In genomic region chr3:47512416-47513124, GRCh38 we compare ENCODE assay signal across 8 cellular contexts. TPM values are rescaled to one million over a fixed set of nuclear protein-coding genes. Genes with fewer than 3 reads are reported as not detected.
DNase-seq lines count a peak whose midpoint lies in the region; ATAC-seq and TF ChIP-seq lines count a peak whose summit lies in the region.

No MANE protein-coding gene starts in this region.

- peak overlapping the region; percentile 95 to 99 (median 96) for H3K4me3 Mint-ChIP-seq in naive thymus-derived CD8-positive, alpha-beta T cell

- H3K36me3 ChIP-seq in DOHH2 (ENCODE audit: control insufficient read depth, low read length) (peaks cover 48% of the 10 kb centered on the region), HUES64 (ENCODE audit: insufficient read depth, low read length) (peaks cover 35% of the 10 kb centered on the region), WERI-Rb-1 (peaks cover 32% of the 10 kb centered on the region), aorta (ENCODE audit: control insufficient read depth in 1 of 2, insufficient read depth in 2 of 2, low read length in 1 of 2) (peaks cover 0 to 2% of the 10 kb centered on the region in 2 donors)

- H3K4me2 ChIP-seq in DOHH2 (ENCODE audit: low read length), result peak overlapping the region; percentile 83

- peaks cover 48% of the 10 kb centered on the region for H3K79me2 ChIP-seq in DOHH2 (ENCODE audit: control insufficient read depth, low read length)

- peak overlapping the region; percentile 83 for H3K9ac ChIP-seq in HUES64 (ENCODE audit: low read depth, low read length)

- H3K27me3 ChIP-seq in DOHH2 (ENCODE audit: control insufficient read depth, low read length), result no peaks in the 10 kb centered on the region
- no peaks in the 10 kb centered on the region for H3K27me3 ChIP-seq in HUES64 (ENCODE audit: insufficient read depth, low read length)
- H3K27me3 ChIP-seq in WERI-Rb-1 (ENCODE audit: insufficient read depth, low read depth, severe bottlenecking), result no peaks in the 10 kb centered on the region
- H3K27me3 ChIP-seq in aorta (ENCODE audit: control insufficient read depth in 1 of 2, insufficient read depth in 2 of 2, low read length in 1 of 2), result no peaks in the 10 kb centered on the region

- H3K27ac Mint-ChIP-seq in naive thymus-derived CD8-positive, alpha-beta T cell, result peak overlapping the region; percentile 93 to 99 (median 98)

- H3K9me3 ChIP-seq in DOHH2 (ENCODE audit: control insufficient read depth, insufficient read depth, low read length) (no peaks in the 10 kb centered on the region), HUES64 (ENCODE audit: insufficient read depth, low read depth, low read length) (no peaks in the 10 kb centered on the region), WERI-Rb-1 (ENCODE audit: severe bottlenecking) (no peaks in the 10 kb centered on the region), aorta (ENCODE audit: control insufficient read depth, low read length) (no peaks in the 10 kb centered on the region)

- peaks cover 6 to 33% (median 22%) of the 10 kb centered on the region in 4 donors for H3K4me1 Mint-ChIP-seq in naive thymus-derived CD8-positive, alpha-beta T cell

- H4K20me1 ChIP-seq in DOHH2 (ENCODE audit: control insufficient read depth, insufficient read depth, low read depth, low read length), result no peaks in the 10 kb centered on the region

- WGBS in HUES64, result 18% methylated on average over 34 of the region's 36 CpGs
- 17 to 18% methylated on average over 36 of the region's 36 CpGs for WGBS in aorta, 2 donors

- TF ChIP-seq CTCF in DOHH2 (IDR thresholded peaks at IDR 0.05; ENCODE audit: low read depth, low read length, poor library complexity, severe bottlenecking) (no peak), WERI-Rb-1 (IDR thresholded peaks at IDR 0.05; ENCODE audit: low read depth, low read length) (no peak), epithelial cell of proximal tubule (conservative IDR thresholded peaks at IDR 0.05; ENCODE audit: low read depth, low read length) (no peak)

- H3K4me1 ChIP-seq in DOHH2 (ENCODE audit: control insufficient read depth, low read length) (peaks cover 14% of the 10 kb centered on the region), HUES64 (ENCODE audit: insufficient read depth, low read length) (no peaks in the 10 kb centered on the region), aorta (ENCODE audit: control insufficient read depth in 1 of 2, insufficient read depth in 2 of 2, low read length in 2 of 2) (no peaks in the 10 kb centered on the region)

- H3K9me3 Mint-ChIP-seq in naive thymus-derived CD8-positive, alpha-beta T cell, result no peaks in the 10 kb centered on the region

- DNase-seq in WERI-Rb-1 (no peak), epithelial cell of proximal tubule (ENCODE audit: low read depth) (no peak), aorta (peak; percentile 51 to 78), NCI-H128 (lab: John Stamatoyannopoulos, UW; ENCODE audit: unreplicated experiment) (no peak)
- DNase-seq in naive thymus-derived CD8-positive, alpha-beta T cell, result peak in 6 of 10 donors; percentile 5 to 69 (median 19)

- peaks cover 8% of the 10 kb centered on the region; the same call in 1 of the 2 replicates for H3F3A ChIP-seq in DOHH2 (ENCODE audit: control insufficient read depth, insufficient read depth)

- H3K9me2 ChIP-seq in DOHH2 (replicated peaks; ENCODE audit: control insufficient read depth, low read length), result no peaks in the 10 kb centered on the region

- H3K27ac ChIP-seq in DOHH2 (ENCODE audit: low read depth, low read length), result peak overlapping the region; percentile 87
- H3K27ac ChIP-seq in HUES64 (ENCODE audit: low read depth, low read length), result peak overlapping the region; percentile 96
- peak overlapping the region; percentile 98 for H3K27ac ChIP-seq in WERI-Rb-1
- H3K27ac ChIP-seq in aorta (ENCODE audit: low read depth in 1 of 2, low read length in 2 of 2), result no peak overlapping the region

- intact Hi-C loops in aorta (cut with DNase I), result no loop called here

- H3K36me3 Mint-ChIP-seq in naive thymus-derived CD8-positive, alpha-beta T cell, result peaks cover 0 to 28% (median 2%) of the 10 kb centered on the region in 3 donors

- ATAC-seq in naive thymus-derived CD8-positive, alpha-beta T cell, result peak; percentile 9 to 15
- ATAC-seq in aorta (ENCODE audit: low FRiP score) (peak; percentile 12), GM21825 (IDR thresholded peaks at IDR 0.05; ENCODE audit: unreplicated experiment) (no peak)

- POLR2A ChIA-PET in naive thymus-derived CD8-positive, alpha-beta T cell (lab: Charles Lee), result interaction anchor here (0.6 to 1.7 kb wide), 10 partner anchors 9 to 977 kb away, joined by 3 to 7 read pairs (median 3); partner anchors contain the start of gene SCAP

- H3K4me3 ChIP-seq in DOHH2 (ENCODE audit: low read length) (peak overlapping the region; percentile 91), HUES64 (ENCODE audit: low read length) (peak overlapping the region; percentile 75), WERI-Rb-1 (ENCODE audit: low read depth, low read length) (peak overlapping the region; percentile 86), epithelial cell of proximal tubule (ENCODE audit: low read depth, low read length) (peak overlapping the region; percentile 89), aorta (ENCODE audit: low read length in 2 of 2) (peak overlapping the region; percentile 47 to 83)

- no peaks in the 10 kb centered on the region for H3K27me3 Mint-ChIP-seq in naive thymus-derived CD8-positive, alpha-beta T cell

RNA-seq across cellular contexts. Expression of gene ELP6, which starts 0.9 kb away (rescaled TPM):
- 42.5 TPM for polyA plus RNA-seq in HUES64 (2013, experiment 1 of 2)
- polyA plus RNA-seq in HUES64 (2013, experiment 2 of 2), result 45.1 TPM
- total RNA-seq in epithelial cell of proximal tubule, result 37.1 and 49.3 TPM in 2 replicates
- 10 to 100 TPM; 30.1 to 39.5 TPM for total RNA-seq in naive thymus-derived CD8-positive, alpha-beta T cell
- 10 to 100 TPM; 29.9 to 41.9 (median 33.8) TPM for polyA plus RNA-seq in naive thymus-derived CD8-positive, alpha-beta T cell
- total RNA-seq in aorta, result 10 to 100 TPM; 19.7 to 21.9 TPM
- 10 to 100 TPM; 27.1 to 29.3 TPM for polyA plus RNA-seq in aorta

RNA-seq across cellular contexts. Expression of gene SCAP, which starts 36.8 kb away (rescaled TPM):
- 60.9 TPM for polyA plus RNA-seq in HUES64 (2013, experiment 1 of 2)
- polyA plus RNA-seq in HUES64 (2013, experiment 2 of 2), result 57.7 TPM
- total RNA-seq in epithelial cell of proximal tubule (52.8 and 61.7 TPM in 2 replicates), aorta (10 to 100 TPM; 57.4 to 66.1 TPM)
- total RNA-seq in naive thymus-derived CD8-positive, alpha-beta T cell, result 10 to 100 TPM; 94.8 to 95.9 TPM
- polyA plus RNA-seq in naive thymus-derived CD8-positive, alpha-beta T cell, result 10 to 100 TPM; 32.3 to 55.7 (median 38.7) TPM
- 10 to 100 TPM; 13.9 to 53.0 TPM for polyA plus RNA-seq in aorta

Comparison
In these comparisons a context has a peak if more than half of its experiments do, and no peak if none do; other contexts are left out.
1. H3K27ac ChIP-seq: peak in DOHH2 (single experiment), HUES64 (single experiment) and WERI-Rb-1 (single experiment); none in aorta (0 of 2).
2. DNase-seq: peak in naive thymus-derived CD8-positive, alpha-beta T cell (6 of 10) and aorta (2 of 2); none in WERI-Rb-1 (single experiment), epithelial cell of proximal tubule (single experiment) and NCI-H128 (single experiment).
3. Peak in every context shown above with its lines, with median percentiles within 50 percentile points of each other: H3K4me3 ChIP-seq.